Comparison of ENCODE assay signal across 1 cellular context in the genomic region with DNA sequence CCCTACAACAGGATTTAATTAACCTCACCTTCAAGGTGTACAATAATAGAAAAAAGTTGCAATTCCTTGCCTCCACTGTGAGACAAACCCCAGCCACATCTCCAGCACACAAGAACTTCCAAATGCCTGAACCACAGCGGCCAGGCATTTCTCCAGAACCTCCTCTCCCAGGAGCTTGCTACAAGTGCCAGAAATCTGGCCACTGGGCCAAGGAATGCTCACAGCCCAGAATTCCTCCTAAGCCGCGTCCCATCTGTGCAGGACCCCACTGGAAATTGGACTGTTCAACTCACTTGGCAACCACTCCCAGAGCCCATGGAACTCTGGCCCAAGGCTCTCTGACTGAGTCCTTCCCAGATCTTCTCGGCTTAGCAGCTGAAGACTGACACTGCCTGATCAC. TPM values are rescaled to one million over a fixed set of nuclear protein-coding genes. Genes with fewer than 3 reads are reported as not detected.
"Had no signal": no experiment of that assay in that cellular context is flagged by ENCODE, and none has a peak within 500 bp of the region (broad histone marks: within the 10 kb centered on the region; RNA-seq: fewer than 3 reads in every experiment).

No MANE protein-coding gene starts in this region.

RNA-seq across cellular contexts. Expression of gene SAMD3, which starts 28.3 kb away (rescaled TPM):
- total RNA-seq: renal cortical epithelial cell had no signal
